In genomic region chr14:85417396-85417795, GRCh38 we compare ENCODE assay signal across 9 cellular contexts.
"Had no signal": no experiment of that assay in that cellular context is flagged by ENCODE, and none has a peak within 500 bp of the region (broad histone marks: within the 10 kb centered on the region; RNA-seq: fewer than 3 reads in every experiment).

No MANE protein-coding gene starts in this region.

- H3K27me3 Mint-ChIP-seq: activated CD4-positive, alpha-beta memory T cell treated with anti-CD3 and anti-CD28 coated beads, Interleukin-2, amount 10 ng/mL, durations not matched to agents 7 days and 5 days; activated naive CD8-positive, alpha-beta T cell treated with anti-CD3 and anti-CD28 coated beads, Interleukin-2, amount 50 U/mL, for 24 hours; stimulated activated naive CD8-positive, alpha-beta T cell treated with anti-CD3 and anti-CD28 coated beads, Interleukin-15, Interleukin-2, amounts not matched to agents 100 ng/mL and 50 ng/mL, for 24 hours had no signal

- H3K27ac Mint-ChIP-seq: activated CD4-positive, alpha-beta memory T cell treated with anti-CD3 and anti-CD28 coated beads, Interleukin-2, amount 10 ng/mL, durations not matched to agents 7 days and 5 days; activated naive CD8-positive, alpha-beta T cell treated with anti-CD3 and anti-CD28 coated beads, Interleukin-2, amount 50 U/mL, for 24 hours; nephron progenitor cell; stimulated activated naive CD8-positive, alpha-beta T cell treated with anti-CD3 and anti-CD28 coated beads, Interleukin-15, Interleukin-2, amounts not matched to agents 100 ng/mL and 50 ng/mL, for 24 hours had no signal

- H3K4me1 Mint-ChIP-seq: activated CD4-positive, alpha-beta memory T cell treated with anti-CD3 and anti-CD28 coated beads, Interleukin-2, amount 10 ng/mL, durations not matched to agents 7 days and 5 days; activated naive CD8-positive, alpha-beta T cell treated with anti-CD3 and anti-CD28 coated beads, Interleukin-2, amount 50 U/mL, for 24 hours; nephron progenitor cell had no signal

- ATAC-seq: activated naive CD8-positive, alpha-beta T cell treated with anti-CD3 and anti-CD28 coated beads, Interleukin-2, amount 50 U/mL, for 24 hours had no signal

- H3K9me3 Mint-ChIP-seq: nephron progenitor cell had no signal

- DNase-seq: activated CD4-positive, alpha-beta memory T cell treated with anti-CD3 and anti-CD28 coated beads, Interleukin-2, amount 10 ng/mL, durations not matched to agents 7 days and 5 days; activated naive CD4-positive, alpha-beta T cell; activated naive CD8-positive, alpha-beta T cell treated with anti-CD3 and anti-CD28 coated beads, Interleukin-2, amount 50 U/mL, for 24 hours; activated T-cell treated with anti-CD3 and anti-CD28 coated beads, Interleukin-2, amount 50 U/mL, for 48 hours; colonic mucosa; effector CD8-positive, alpha-beta T cell; nephron progenitor cell; stimulated activated CD4-positive, alpha-beta T cell treated with anti-CD3 and anti-CD28 coated beads, Interleukin-4, amount 100 ng/mL, for 1 hour had no signal

- H3K4me3 Mint-ChIP-seq: activated CD4-positive, alpha-beta memory T cell treated with anti-CD3 and anti-CD28 coated beads, Interleukin-2, amount 10 ng/mL, durations not matched to agents 7 days and 5 days; activated naive CD8-positive, alpha-beta T cell treated with anti-CD3 and anti-CD28 coated beads, Interleukin-2, amount 50 U/mL, for 24 hours; nephron progenitor cell; stimulated activated naive CD8-positive, alpha-beta T cell treated with anti-CD3 and anti-CD28 coated beads, Interleukin-15, Interleukin-2, amounts not matched to agents 100 ng/mL and 50 ng/mL, for 24 hours had no signal
